16 cellular contexts compared by ENCODE assay signal in genomic region chr3:12476238-12476897, GRCh38. TPM values are rescaled to one million over a fixed set of nuclear protein-coding genes. Genes with fewer than 3 reads are reported as not detected.
A peak's percentile ranks its signal among the peaks of the same experiment; 100 is the strongest.
DNase-seq lines count a peak whose midpoint lies in the region; ATAC-seq, FAIRE-seq and TF ChIP-seq lines count a peak whose summit lies in the region.
"Had no signal": no experiment of that assay in that cellular context is flagged by ENCODE, and none has a peak within 500 bp of the region (broad histone marks: within the 10 kb centered on the region; RNA-seq: fewer than 3 reads in every experiment).

No MANE protein-coding gene starts in this region.

- no peak for TF ChIP-seq EP300 in A549 (IDR thresholded peaks at IDR 0.05)

- H2AFZ ChIP-seq in PC-3 (ENCODE audit: low read length) (peak overlapping the region; percentile 9), endothelial cell of umbilical vein (ENCODE audit: low read depth, low read length) (peak overlapping the region; percentile 49)

- POLR2A ChIA-PET in A549 (lab: Yijun Ruan, JAX), result no interaction called here
- POLR2A ChIA-PET in PC-3 (lab: Charles Lee; ENCODE audit: unreplicated experiment), result interaction anchor here (0.6 to 1.2 kb wide), 5 partner anchors 9 to 297 kb away, joined by 3 to 21 read pairs (median 5); no protein-coding TSS in a partner anchor
- POLR2A ChIA-PET in endothelial cell of umbilical vein (lab: Charles Lee), result no interaction called here

- no peak; a peak in 1 of 6 replicates for ATAC-seq in A549
- ATAC-seq in PC-3, result peak; percentile 64
- ATAC-seq in GM18517 (IDR thresholded peaks at IDR 0.05; ENCODE audit: unreplicated experiment), result no peak
- ATAC-seq: body of pancreas, esophagus mucosa had no signal

- peak overlapping the region; percentile 39 to 77 for H3K27ac ChIP-seq in A549
- H3K27ac ChIP-seq in PC-3 (ENCODE audit: low read length), result peak overlapping the region; percentile 94
- no peak overlapping the region for H3K27ac ChIP-seq in endothelial cell of umbilical vein (ENCODE audit: insufficient read depth, low read depth, low read length)
- H3K27ac ChIP-seq: body of pancreas had no signal

- CTCF ChIA-PET in A549 (lab: Yijun Ruan, JAX), result interaction anchor here (0.9 to 12.5 kb wide), 6 partner anchors 9 to 338 kb away, joined by 3 to 342 read pairs (median 4); no protein-coding TSS in a partner anchor
- CTCF ChIA-PET in PC-3 (lab: Charles Lee), result interaction anchor here (1.1 to 1.2 kb wide), 2 partner anchors 31 to 40 kb away, joined by 4 to 5 read pairs; no protein-coding TSS in a partner anchor
- CTCF ChIA-PET in endothelial cell of umbilical vein (lab: Charles Lee), result interaction anchor here (0.7 to 7.9 kb wide), 8 partner anchors 17 to 339 kb away, joined by 3 to 256 read pairs (median 4); no protein-coding TSS in a partner anchor

- H3K27me3 Mint-ChIP-seq in osteocyte (ENCODE audit: unreplicated experiment), result no peaks in the 10 kb centered on the region

- no peaks in the 10 kb centered on the region for H3K9me3 Mint-ChIP-seq in osteocyte (ENCODE audit: unreplicated experiment)
- H3K9me3 Mint-ChIP-seq: neural crest cell; stimulated activated naive CD8-positive, alpha-beta T cell treated with anti-CD3 and anti-CD28 coated beads, Interleukin-15, Interleukin-2, amounts not matched to agents 100 ng/mL and 50 ng/mL, for 24 hours had no signal

- no peaks in the 10 kb centered on the region for H3K9me1 ChIP-seq in endothelial cell of umbilical vein (replicated peaks; ENCODE audit: control insufficient read depth, extremely low read depth, insufficient read depth, low read length)

- H3K4me3 Mint-ChIP-seq in osteocyte (ENCODE audit: unreplicated experiment), result no peak overlapping the region
- H3K4me3 Mint-ChIP-seq: neural crest cell; stimulated activated naive CD8-positive, alpha-beta T cell treated with anti-CD3 and anti-CD28 coated beads, Interleukin-15, Interleukin-2, amounts not matched to agents 100 ng/mL and 50 ng/mL, for 24 hours had no signal

- DNase-seq in A549 (ENCODE audit: low read depth in 1 of 2, low spot score in 1 of 2), result peak in 1 of 2 experiments; percentile 37
- DNase-seq in PC-3, result peak; percentile 92
- DNase-seq in endothelial cell of umbilical vein (ENCODE audit: low read depth, low spot score), result peak; percentile 53
- DNase-seq in osteocyte (ENCODE audit: extremely low spot score, unreplicated experiment), result no peak
- no peak for DNase-seq in SW480 (ENCODE audit: low spot score)
- DNase-seq in DMS79 (lab: John Stamatoyannopoulos, UW), result no peak
- DNase-seq in stimulated activated CD4-positive, alpha-beta T cell treated with anti-CD3 and anti-CD28 coated beads, Interleukin-12 subunit alpha, Interleukin-12 subunit beta, amount 100 ng/mL, for 4 hours, result no peak
- DNase-seq: body of pancreas; DMS53; NCI-H345; stimulated activated CD4-positive, alpha-beta T cell treated with anti-CD3 and anti-CD28 coated beads, Interleukin-4, amount 100 ng/mL, for 1 hour had no signal

- H3K9me3 ChIP-seq in A549 (no peaks in the 10 kb centered on the region), PC-3 (ENCODE audit: low read length) (no peaks in the 10 kb centered on the region), endothelial cell of umbilical vein (replicated peaks; ENCODE audit: control insufficient read depth, insufficient read depth, low read length) (no peaks in the 10 kb centered on the region)
- H3K9me3 ChIP-seq: body of pancreas had no signal

- H3F3A ChIP-seq in PC-3 (ENCODE audit: low read length, unreplicated experiment), result peaks cover 15% of the 10 kb centered on the region

- H3K79me2 ChIP-seq in PC-3 (ENCODE audit: low read length) (peaks cover 21% of the 10 kb centered on the region), endothelial cell of umbilical vein (ENCODE audit: control insufficient read depth, insufficient read depth, low read length) (no peaks in the 10 kb centered on the region)

- TF ChIP-seq RAD21 in A549 (conservative IDR thresholded peaks at IDR 0.05 in 1 of 2, IDR thresholded peaks at IDR 0.05 in 1 of 2), result no peak

- BruUV-seq in PC-3 (replicated peaks; lab: Mats Ljungman, UMichigan) (no TSS peak), endothelial cell of umbilical vein (replicated peaks; lab: Mats Ljungman, UMichigan) (no TSS peak)

- H3K36me3 ChIP-seq in PC-3 (ENCODE audit: low read depth, low read length) (no peaks in the 10 kb centered on the region), endothelial cell of umbilical vein (ENCODE audit: control insufficient read depth in 2 of 2, extremely low read depth in 1 of 2, insufficient read depth in 2 of 2, low read length in 2 of 2) (no peaks in the 10 kb centered on the region)

- intact Hi-C loops in PC-3 (cut with micrococcal nuclease), result loop anchor here (1.0 to 5.0 kb wide), 6 partner anchors 31 to 299 kb away; no protein-coding TSS in a partner anchor
- intact Hi-C loops in endothelial cell of umbilical vein (cut with micrococcal nuclease), result loop anchor here (5.0 kb wide), 2 partner anchors 189 to 1099 kb away; partner anchors contain the start of gene PPARG

- TF ChIP-seq CTCF in A549 (IDR thresholded peaks at IDR 0.05), result no peak
- no peak for TF ChIP-seq CTCF in PC-3 (conservative IDR thresholded peaks at IDR 0.05; ENCODE audit: low read depth, low read length)
- TF ChIP-seq CTCF in endothelial cell of umbilical vein (IDR thresholded peaks at IDR 0.05; ENCODE audit: extremely low read depth in 1 of 2, insufficient read depth in 1 of 2, low read depth in 1 of 2, low read length in 2 of 2), result no peak
- TF ChIP-seq CTCF in osteocyte (IDR thresholded peaks at IDR 0.05), result no peak

- WGBS in A549 (ENCODE audit: missing lambda C conversion rate), result 71% methylated on average over 5 of the region's 5 CpGs

- H3K4me1 Mint-ChIP-seq in osteocyte (ENCODE audit: unreplicated experiment), result peaks cover 26% of the 10 kb centered on the region

- peak overlapping the region; percentile 38 for H3K4me2 ChIP-seq in A549
- peak overlapping the region; percentile 32; the same call in 1 of the 2 replicates for H3K4me2 ChIP-seq in PC-3 (ENCODE audit: low read length)
- H3K4me2 ChIP-seq in endothelial cell of umbilical vein (ENCODE audit: insufficient read depth, low read length), result peak overlapping the region; percentile 35

- peak overlapping the region; percentile 92 for H3K27ac Mint-ChIP-seq in osteocyte (ENCODE audit: unreplicated experiment)
- H3K27ac Mint-ChIP-seq: stimulated activated naive CD8-positive, alpha-beta T cell treated with anti-CD3 and anti-CD28 coated beads, Interleukin-15, Interleukin-2, amounts not matched to agents 100 ng/mL and 50 ng/mL, for 24 hours had no signal

- H3K27me3 ChIP-seq in PC-3 (ENCODE audit: low read length), result no peaks in the 10 kb centered on the region
- no peaks in the 10 kb centered on the region for H3K27me3 ChIP-seq in endothelial cell of umbilical vein (ENCODE audit: control insufficient read depth in 2 of 2, insufficient read depth in 2 of 2, low read length in 2 of 2)
- H3K27me3 ChIP-seq: body of pancreas had no signal

- H3K4me3 ChIP-seq in A549, result no peak overlapping the region
- no peak overlapping the region for H3K4me3 ChIP-seq in PC-3 (ENCODE audit: low read length)
- no peak overlapping the region for H3K4me3 ChIP-seq in endothelial cell of umbilical vein (replicated peaks in 1 of 3; ENCODE audit: insufficient read depth in 1 of 3, low read depth in 1 of 3, low read length in 3 of 3)
- H3K4me3 ChIP-seq: body of pancreas had no signal

- no peaks in the 10 kb centered on the region for H3K36me3 Mint-ChIP-seq in osteocyte (ENCODE audit: unreplicated experiment)

- H3K9me2 ChIP-seq in PC-3 (replicated peaks; ENCODE audit: low read length), result no peaks in the 10 kb centered on the region

- peak overlapping the region; percentile 70 for H3K9ac ChIP-seq in PC-3 (ENCODE audit: low read length)
- H3K9ac ChIP-seq in endothelial cell of umbilical vein (replicated peaks; ENCODE audit: extremely low read depth, insufficient read depth, low read length), result no peak overlapping the region

- H3K4me1 ChIP-seq in A549 (peaks cover 36% of the 10 kb centered on the region), PC-3 (ENCODE audit: insufficient read depth, low read length) (peaks cover 48% of the 10 kb centered on the region), endothelial cell of umbilical vein (ENCODE audit: control insufficient read depth, extremely low read depth, insufficient read depth, low read length) (peaks cover 11% of the 10 kb centered on the region)

- dilution Hi-C loops in endothelial cell of umbilical vein (cut with MboI; ENCODE audit: extremely low pct_ligation_motif_present, low sequenced_read_pairs), result no loop called here

- TF ChIP-seq POLR2A in A549 (IDR thresholded peaks at IDR 0.05; ENCODE audit: low read length) (no peak), endothelial cell of umbilical vein (IDR thresholded peaks at IDR 0.05; ENCODE audit: low read depth, low read length) (no peak)

- FAIRE-seq in A549 (lab: Jason Lieb, UNC) (no peak), endothelial cell of umbilical vein (lab: Jason Lieb, UNC) (peak; percentile 65)
- FAIRE-seq: islet of Langerhans had no signal

- H4K20me1 ChIP-seq in PC-3 (ENCODE audit: low read length), result no peaks in the 10 kb centered on the region
- no peaks in the 10 kb centered on the region for H4K20me1 ChIP-seq in endothelial cell of umbilical vein (replicated peaks; ENCODE audit: control insufficient read depth, extremely low read depth, insufficient read depth, low read length)

TF ChIP-seq in A549, 52 proteins besides CTCF, POLR2A, EP300 and RAD21 (continues in another document):
- peak; percentile 87 for TF ChIP-seq MAFK (IDR thresholded peaks at IDR 0.05; ENCODE audit: partially characterized antibody)

TF ChIP-seq in endothelial cell of umbilical vein, 7 proteins besides CTCF, POLR2A, EP300 and RAD21:
- TF ChIP-seq EZH2 (IDR thresholded peaks at IDR 0.05; ENCODE audit: borderline replicate concordance, low read depth, low read length, severe bottlenecking) (no peak), FOS (IDR thresholded peaks at IDR 0.05; ENCODE audit: borderline replicate concordance, insufficient read depth, low read length) (peak; percentile 36)
TF ChIP-seq in endothelial cell of umbilical vein: peak in this region for 1.

RNA-seq across cellular contexts. Expression of gene TSEN2, which starts 7.9 kb away (rescaled TPM):
- 29.8 and 33.1 TPM in 2 replicates for polyA plus RNA-seq in A549 (2011; rRNA removed)
- polyA plus RNA-seq in A549 (2012; cell fraction: cytosol; rRNA removed), result 15.5 and 15.6 TPM in 2 replicates
- 21.9 and 38.9 TPM in 2 replicates for polyA plus RNA-seq in A549 (2012; cell fraction: nucleus; rRNA removed)
- 24.2 to 27.1 TPM (median 24.9 TPM) in 3 replicates for polyA plus RNA-seq in A549 (2017; fragmentation: RNase III; extraction: RNeasy Plus Mini Kit Qiagen cat#74134 plus additional on column Dnase treatment)
- 26.6 and 32.2 TPM in 2 replicates for polyA minus RNA-seq in A549 (2011; rRNA and poly(A)+ RNA removed)
- 40.2 and 51.0 TPM in 2 replicates for total RNA-seq in PC-3 (2014; rRNA removed)
- 12.1 and 12.6 TPM in 2 replicates for total RNA-seq in endothelial cell of umbilical vein
- polyA plus RNA-seq in endothelial cell of umbilical vein, result 6.9 and 8.3 TPM in 2 replicates
- 5.2 and 5.5 TPM in 2 replicates for polyA plus RNA-seq in endothelial cell of umbilical vein (2011; cell fraction: cytosol; rRNA removed)
- 16.0 and 23.9 TPM in 2 replicates for polyA plus RNA-seq in endothelial cell of umbilical vein (2011; cell fraction: nucleus; rRNA removed)
- polyA plus RNA-seq in endothelial cell of umbilical vein (2012), result 8.6 and 12.3 TPM in 2 replicates
- 9.3 and 11.0 TPM in 2 replicates for polyA minus RNA-seq in endothelial cell of umbilical vein
- polyA minus RNA-seq in endothelial cell of umbilical vein (2011; cell fraction: cytosol; rRNA and poly(A)+ RNA removed), result 25.5 TPM
- polyA minus RNA-seq in endothelial cell of umbilical vein (2011; cell fraction: nucleus; rRNA and poly(A)+ RNA removed), result 12.8 and 14.1 TPM in 2 replicates
- total RNA-seq in osteocyte, result 11.5 and 14.1 TPM in 2 replicates

Comparison
In these comparisons a context has a peak if more than half of its experiments do, and no peak if none do; other contexts are left out.
1. DNase-seq: peak in PC-3 (single experiment) and endothelial cell of umbilical vein (single experiment); none in osteocyte (single experiment), SW480 (single experiment), DMS79 (single experiment) and stimulated activated CD4-positive, alpha-beta T cell treated with anti-CD3 and anti-CD28 coated beads, Interleukin-12 subunit alpha, Interleukin-12 subunit beta, amount 100 ng/mL, for 4 hours (single experiment).
2. Peak in every context shown above with its lines, with median percentiles within 50 percentile points of each other: H3K4me2 ChIP-seq.